ENCODE assay signal across 9 cellular contexts in genomic region chr2:229654437-229654836, GRCh38.
"Had no signal": no experiment of that assay in that cellular context is flagged by ENCODE, and none has a peak within 500 bp of the region (broad histone marks: within the 10 kb centered on the region; RNA-seq: fewer than 3 reads in every experiment).

No MANE protein-coding gene starts in this region.

- H3K9me3 ChIP-seq: HAP-1 had no signal

- H3K4me1 ChIP-seq: HAP-1 had no signal

- H3K4me3 Mint-ChIP-seq: GM23338, H9, HFFc6 had no signal

- DNase-seq: GM23248, GOT3, H7, H9, HCEC 1CT, HFFc6 had no signal

- H3K4me3 ChIP-seq: GM23248, GM23338, HAP-1 had no signal

- ATAC-seq: GM23338, HCT116 had no signal

- H3K9me3 Mint-ChIP-seq: GM23338, H9, HFFc6 had no signal

- H3K27ac Mint-ChIP-seq: GM23338, H9, HFFc6 had no signal

- H3K27ac ChIP-seq: GM23248 had no signal

- H3K36me3 ChIP-seq: HAP-1 had no signal
